Comparison of ENCODE assay signal across 3 cellular contexts in the genomic region with DNA sequence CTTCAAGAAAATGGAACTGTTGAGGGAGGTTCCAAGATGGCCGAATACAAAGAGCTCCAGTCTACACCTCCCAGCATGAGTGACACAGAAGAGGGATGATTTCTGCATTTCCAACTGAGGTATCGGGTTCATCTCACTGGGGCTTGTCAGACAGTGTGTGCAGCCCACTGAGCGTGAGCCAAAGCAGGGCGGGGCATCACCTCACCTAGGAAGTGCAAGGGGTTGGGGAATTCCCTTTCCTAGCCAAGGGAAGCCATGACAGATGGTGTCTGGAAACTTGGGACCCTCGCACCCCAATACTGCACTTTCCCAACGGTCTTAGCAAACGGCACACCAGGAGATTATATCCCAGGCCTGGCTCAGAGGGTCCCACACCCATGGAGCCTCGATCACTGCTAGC.
DNase-seq lines count a peak whose midpoint lies in the region; ATAC-seq and TF ChIP-seq lines count a peak whose summit lies in the region.
"Not testable (repeated sequence)": the region's sequence is repeated elsewhere in the genome, so short reads cannot be mapped to it uniquely, and the experiment has no call there.

No MANE protein-coding gene starts in this region.

- POLR2A ChIA-PET in WTC11 (lab: Charles Lee) = not testable (repeated sequence)

- H3K36me3 Mint-ChIP-seq in WTC11 = not testable (repeated sequence)

- not testable (repeated sequence) for H3K4me3 Mint-ChIP-seq in WTC11

- not testable (repeated sequence) for ATAC-seq in WTC11, Right ventricle myocardium inferior

- H3K27ac Mint-ChIP-seq in WTC11 = not testable (repeated sequence)

- not testable (repeated sequence) for H3K27me3 Mint-ChIP-seq in WTC11 (ENCODE audit: low read depth)

- CTCF ChIA-PET in WTC11 (lab: Charles Lee) = not testable (repeated sequence)

- peak; percentile 8 for DNase-seq in NCI-H2171 treated with DMSO at 0.1 percent for 48 hours (lab: John Stamatoyannopoulos, UW)
- not testable (repeated sequence) for DNase-seq in WTC11 (ENCODE audit: low spot score)
- DNase-seq in Right ventricle myocardium inferior (ENCODE audit: missing footprints) = peak; percentile 50

- intact Hi-C loops in Right ventricle myocardium inferior (cut with DNase I) = not testable (repeated sequence)

- peaks cover 42% of the 10 kb centered on the region for H3K9me3 Mint-ChIP-seq in WTC11

- not testable (repeated sequence) for TF ChIP-seq CTCF in WTC11 (IDR thresholded peaks at IDR 0.05)

- H3K4me1 Mint-ChIP-seq in WTC11 = not testable (repeated sequence)

TF ChIP-seq in WTC11, 78 proteins besides CTCF, POLR2A, EP300 and RAD21:
- 0 out of 2 replicates have a peak, but pooled peaks have one; percentile 11 for TF ChIP-seq ESRRA (CRISPR knock-in tag; IDR thresholded peaks at IDR 0.05; ENCODE audit: borderline replicate concordance)
